In genomic region chr16:89560413-89561194, GRCh38 we compare ENCODE assay signal across 8 cellular contexts. TPM values are rescaled to one million over a fixed set of nuclear protein-coding genes. Genes with fewer than 3 reads are reported as not detected.
DNase-seq lines count a peak whose midpoint lies in the region; ATAC-seq and TF ChIP-seq lines count a peak whose summit lies in the region.

Gene RPL13, plus strand, starts transcription at chr16:89560682. Its CDS starts 278 bp downstream, at chr16:89560960.

- no peaks in the 10 kb centered on the region for H3K27me3 ChIP-seq in OCI-LY3 (ENCODE audit: low read depth, low read length)

- no peaks in the 10 kb centered on the region for H3K9me3 ChIP-seq in OCI-LY3 (ENCODE audit: insufficient read depth, low read length)

- no peaks in the 10 kb centered on the region for H3K9me3 Mint-ChIP-seq in Calu3 (ENCODE audit: low read depth, unreplicated experiment)
- no peaks in the 10 kb centered on the region for H3K9me3 Mint-ChIP-seq in endothelial cell (ENCODE audit: unreplicated experiment)
- H3K9me3 Mint-ChIP-seq in mesothelial cell of epicardium: no peaks in the 10 kb centered on the region

- peak within 1 kb of the TSS; percentile 89 for H3K4me3 ChIP-seq in OCI-LY3 (ENCODE audit: low read length)

- H3K4me3 Mint-ChIP-seq in Calu3 (ENCODE audit: low read depth, unreplicated experiment) (peak within 1 kb of the TSS; percentile 96), endothelial cell (ENCODE audit: unreplicated experiment) (peak within 1 kb of the TSS; percentile 96), mesothelial cell of epicardium (peak within 1 kb of the TSS; percentile 93)

- peaks cover 42% of the 10 kb centered on the region for H3K36me3 ChIP-seq in OCI-LY3 (replicated peaks; ENCODE audit: low read depth, low read length)

- peak within 1 kb of the TSS; percentile 98 for H3K9ac ChIP-seq in OCI-LY3 (ENCODE audit: low read length)

- H3K4me2 ChIP-seq in OCI-LY3 (ENCODE audit: low read length): peak within 1 kb of the TSS; percentile 99

- TF ChIP-seq CTCF in Calu3 (IDR thresholded peaks at IDR 0.05; ENCODE audit: unreplicated experiment) (no peak), OCI-LY3 (IDR thresholded peaks at IDR 0.05; ENCODE audit: low read depth, low read length) (no peak), endothelial cell (IDR thresholded peaks at IDR 0.05; ENCODE audit: unreplicated experiment) (no peak), mesothelial cell of epicardium (IDR thresholded peaks at IDR 0.05; ENCODE audit: unreplicated experiment) (no peak)

- CTCF ChIA-PET in Calu3 (lab: Charles Lee): no interaction called here

- DNase-seq in Calu3: peak; percentile 96
- peak; percentile 98 for DNase-seq in HuH-7.5 (ENCODE audit: low spot score)
- peak; percentile 96 for DNase-seq in activated CD8-positive, alpha-beta memory T cell treated with anti-CD3 and anti-CD28 coated beads, Interleukin-2, amount 50 U/mL, for 48 hours
- peak; percentile 92 for DNase-seq in endothelial cell (ENCODE audit: low spot score)
- peak; percentile 88 to 91 for DNase-seq in mesothelial cell of epicardium (ENCODE audit: low spot score in 2 of 2, unreplicated experiment in 2 of 2)
- peak; percentile 84 to 89 for DNase-seq in stimulated activated CD8-positive, alpha-beta memory T cell treated with anti-CD3 and anti-CD28 coated beads, Interleukin-15, amount 100 ng/mL, for 4 hours (ENCODE audit: low read depth in 2 of 2)

- peaks cover 36% of the 10 kb centered on the region for H3K79me2 ChIP-seq in OCI-LY3 (ENCODE audit: low read length)

- peak; percentile 72 for ATAC-seq in GM21447 (IDR thresholded peaks at IDR 0.05; ENCODE audit: unreplicated experiment)

- H3K27ac Mint-ChIP-seq in Calu3 (ENCODE audit: unreplicated experiment): peak within 1 kb of the TSS; percentile 99
- H3K27ac Mint-ChIP-seq in endothelial cell (ENCODE audit: unreplicated experiment): peak within 1 kb of the TSS; percentile 93
- H3K27ac Mint-ChIP-seq in mesothelial cell of epicardium: peak within 1 kb of the TSS; percentile 99

- H3K36me3 Mint-ChIP-seq in Calu3 (ENCODE audit: insufficient read depth, unreplicated experiment) (peaks cover 95% of the 10 kb centered on the region), endothelial cell (ENCODE audit: low read depth, unreplicated experiment) (peaks cover 55% of the 10 kb centered on the region), mesothelial cell of epicardium (peaks cover 23% of the 10 kb centered on the region)

- intact Hi-C loops in Calu3 (cut with micrococcal nuclease; ENCODE audit: unreplicated experiment): loop anchor here (5.0 kb wide), 1 partner anchor 228 kb away; no protein-coding TSS in a partner anchor

- peak within 1 kb of the TSS; percentile 72 for H3K27ac ChIP-seq in OCI-LY3 (ENCODE audit: low read length)

- BruUV-seq in Calu3 (replicated peaks; lab: Mats Ljungman, UMichigan): no TSS peak

- H2AFZ ChIP-seq in OCI-LY3 (ENCODE audit: low read depth, low read length): peak within 1 kb of the TSS; percentile 63; the same call in 1 of the 2 replicates

- H3K27me3 Mint-ChIP-seq in Calu3 (ENCODE audit: unreplicated experiment) (no peaks in the 10 kb centered on the region), endothelial cell (ENCODE audit: unreplicated experiment) (peaks cover 12% of the 10 kb centered on the region), mesothelial cell of epicardium (ENCODE audit: low read depth) (no peaks in the 10 kb centered on the region)

- peaks cover 45% of the 10 kb centered on the region for H4K20me1 ChIP-seq in OCI-LY3 (ENCODE audit: insufficient read depth, low read length)

- H3K4me1 ChIP-seq in OCI-LY3 (ENCODE audit: low read length): peaks cover 38% of the 10 kb centered on the region

- H3K4me1 Mint-ChIP-seq in Calu3 (ENCODE audit: low read depth, unreplicated experiment) (peaks cover 39% of the 10 kb centered on the region), endothelial cell (ENCODE audit: unreplicated experiment) (peaks cover 40% of the 10 kb centered on the region), mesothelial cell of epicardium (peaks cover 35% of the 10 kb centered on the region)

RNA-seq across cellular contexts. Expression of gene RPL13, which starts in this region (rescaled TPM):
- total RNA-seq in Calu3 (2022) (1,719 and 1,779 TPM in 2 replicates), endothelial cell (ENCODE audit: unreplicated experiment) (2,070 TPM), mesothelial cell of epicardium (2,065 to 2,192 TPM (median 2,184 TPM) in 3 replicates)

Comparison
In these comparisons a context has a peak if more than half of its experiments do, and no peak if none do; other contexts are left out.
1. Peak in every context shown above with its lines: DNase-seq, ATAC-seq, H3K4me3 ChIP-seq and H3K27ac ChIP-seq.